ENCODE assay signal across 19 cellular contexts in the genomic region with DNA sequence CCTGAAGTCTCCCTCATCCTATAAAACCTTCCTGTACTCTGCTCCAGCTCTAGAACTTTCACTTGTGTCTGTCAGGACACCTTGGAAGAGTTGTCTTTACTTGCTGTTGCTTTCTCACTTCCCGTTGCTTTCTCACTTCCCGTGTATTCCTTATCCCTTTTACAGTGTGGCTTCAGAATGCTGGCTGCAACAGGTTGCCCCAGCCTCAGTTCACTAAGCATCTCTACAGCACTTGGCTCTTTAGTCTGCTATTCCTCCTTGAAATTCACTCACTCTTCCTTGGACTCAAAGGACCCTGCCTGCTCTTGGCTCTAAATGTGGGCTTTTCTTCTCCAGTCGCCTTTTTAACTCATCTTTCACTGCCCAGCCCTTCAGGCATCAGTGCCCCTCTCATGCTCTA.
DNase-seq lines count a peak whose midpoint lies in the region; ATAC-seq and TF ChIP-seq lines count a peak whose summit lies in the region.
"Had no signal": no experiment of that assay in that cellular context is flagged by ENCODE, and none has a peak within 500 bp of the region (broad histone marks: within the 10 kb centered on the region; RNA-seq: fewer than 3 reads in every experiment).

No MANE protein-coding gene starts in this region.

- no peak overlapping the region for H3K4me2 ChIP-seq in hepatocyte
- H3K4me2 ChIP-seq: BLaER1 had no signal

- no peak for TF ChIP-seq POLR2A in erythroblast (IDR thresholded peaks at IDR 0.05; ENCODE audit: low read length)

- H3K36me3 Mint-ChIP-seq in activated naive CD8-positive, alpha-beta T cell treated with anti-CD3 and anti-CD28 coated beads, Interleukin-2, amount 10 ng/mL, durations not matched to agents 7 days and 5 days = peaks cover 5% of the 10 kb centered on the region
- H3K36me3 Mint-ChIP-seq in activated naive CD8-positive, alpha-beta T cell treated with anti-CD3 and anti-CD28 coated beads for 36 hours = peaks cover 9% of the 10 kb centered on the region
- peaks cover 11% of the 10 kb centered on the region for H3K36me3 Mint-ChIP-seq in endothelial cell (ENCODE audit: low read depth, unreplicated experiment)
- H3K36me3 Mint-ChIP-seq in nephron progenitor cell (ENCODE audit: low read depth) = peaks cover 4% of the 10 kb centered on the region

- H3K4me3 ChIP-seq in hepatocyte = no peak overlapping the region
- H3K4me3 ChIP-seq: BLaER1, HAP-1 had no signal

- POLR2A ChIA-PET in activated naive CD8-positive, alpha-beta T cell treated with anti-CD3 and anti-CD28 coated beads, Interleukin-2, amount 10 ng/mL, durations not matched to agents 7 days and 5 days (lab: Charles Lee) = no interaction called here

- H3K9me3 Mint-ChIP-seq in activated naive CD8-positive, alpha-beta T cell treated with anti-CD3 and anti-CD28 coated beads, Interleukin-2, amount 10 ng/mL, durations not matched to agents 7 days and 5 days = no peaks in the 10 kb centered on the region
- H3K9me3 Mint-ChIP-seq in activated naive CD8-positive, alpha-beta T cell treated with anti-CD3 and anti-CD28 coated beads for 36 hours = no peaks in the 10 kb centered on the region
- H3K9me3 Mint-ChIP-seq in endothelial cell (ENCODE audit: unreplicated experiment) = no peaks in the 10 kb centered on the region
- H3K9me3 Mint-ChIP-seq in nephron progenitor cell = no peaks in the 10 kb centered on the region
- H3K9me3 Mint-ChIP-seq: CD4-positive, CD25-positive, alpha-beta regulatory T cell; CD8-positive, alpha-beta T cell had no signal

- DNase-seq in activated naive CD8-positive, alpha-beta T cell treated with anti-CD3 and anti-CD28 coated beads, Interleukin-2, amount 10 ng/mL, durations not matched to agents 7 days and 5 days = no peak
- DNase-seq in activated naive CD8-positive, alpha-beta T cell treated with anti-CD3 and anti-CD28 coated beads for 36 hours = no peak
- DNase-seq in endothelial cell (ENCODE audit: low spot score) (no peak), nephron progenitor cell (no peak), hepatocyte (ENCODE audit: low spot score) (no peak), NCI-H2171 (lab: John Stamatoyannopoulos, UW) (no peak), erythroblast (lab: John Stamatoyannopoulos, UW) (no peak)
- DNase-seq in effector CD8-positive, alpha-beta T cell (lab: John Stamatoyannopoulos, UW) = no peak
- DNase-seq: Caco-2; CD4-positive, CD25-positive, alpha-beta regulatory T cell; CD8-positive, alpha-beta T cell; DMS153; DND-41; GOT3 had no signal

- no peaks in the 10 kb centered on the region for H3K27me3 ChIP-seq in hepatocyte
- H3K27me3 ChIP-seq: BLaER1 had no signal

- no peaks in the 10 kb centered on the region for H3K79me2 ChIP-seq in hepatocyte

- H3K27ac Mint-ChIP-seq in activated naive CD8-positive, alpha-beta T cell treated with anti-CD3 and anti-CD28 coated beads, Interleukin-2, amount 10 ng/mL, durations not matched to agents 7 days and 5 days = peak overlapping the region; percentile 6
- H3K27ac Mint-ChIP-seq in activated naive CD8-positive, alpha-beta T cell treated with anti-CD3 and anti-CD28 coated beads for 36 hours = no peak overlapping the region
- H3K27ac Mint-ChIP-seq in endothelial cell (ENCODE audit: unreplicated experiment) = no peak overlapping the region
- peak overlapping the region; percentile 13 for H3K27ac Mint-ChIP-seq in nephron progenitor cell
- H3K27ac Mint-ChIP-seq: B cell; CD8-positive, alpha-beta T cell had no signal

- H3K4me1 Mint-ChIP-seq in activated naive CD8-positive, alpha-beta T cell treated with anti-CD3 and anti-CD28 coated beads, Interleukin-2, amount 10 ng/mL, durations not matched to agents 7 days and 5 days = peaks cover 18% of the 10 kb centered on the region
- H3K4me1 Mint-ChIP-seq in activated naive CD8-positive, alpha-beta T cell treated with anti-CD3 and anti-CD28 coated beads for 36 hours = peaks cover 20% of the 10 kb centered on the region
- H3K4me1 Mint-ChIP-seq in endothelial cell (ENCODE audit: unreplicated experiment) = peaks cover 47% of the 10 kb centered on the region
- peaks cover 17% of the 10 kb centered on the region for H3K4me1 Mint-ChIP-seq in nephron progenitor cell

- no peaks in the 10 kb centered on the region for H3K9me3 ChIP-seq in hepatocyte (ENCODE audit: low read depth)
- H3K9me3 ChIP-seq: BLaER1, Caco-2, HAP-1 had no signal

- H3K36me3 ChIP-seq in hepatocyte (replicated peaks; ENCODE audit: insufficient read depth, low read depth) = no peaks in the 10 kb centered on the region
- H3K36me3 ChIP-seq: HAP-1 had no signal

- no peak for ATAC-seq in activated naive CD8-positive, alpha-beta T cell treated with anti-CD3 and anti-CD28 coated beads, Interleukin-2, amount 10 ng/mL, durations not matched to agents 7 days and 5 days (ENCODE audit: low read depth)
- ATAC-seq: CD8-positive, alpha-beta T cell had no signal

- 81% methylated on average over 3 of the region's 3 CpGs for WGBS in hepatocyte (ENCODE audit: low lambda C conversion rate, missing lambda C conversion rate)

- H3K4me3 Mint-ChIP-seq in activated naive CD8-positive, alpha-beta T cell treated with anti-CD3 and anti-CD28 coated beads, Interleukin-2, amount 10 ng/mL, durations not matched to agents 7 days and 5 days = no peak overlapping the region
- no peak overlapping the region for H3K4me3 Mint-ChIP-seq in activated naive CD8-positive, alpha-beta T cell treated with anti-CD3 and anti-CD28 coated beads for 36 hours
- H3K4me3 Mint-ChIP-seq in endothelial cell (ENCODE audit: unreplicated experiment) (peak overlapping the region; percentile 13), nephron progenitor cell (no peak overlapping the region)
- H3K4me3 Mint-ChIP-seq: B cell; CD4-positive, CD25-positive, alpha-beta regulatory T cell; CD8-positive, alpha-beta T cell had no signal

- H3K27me3 Mint-ChIP-seq in activated naive CD8-positive, alpha-beta T cell treated with anti-CD3 and anti-CD28 coated beads, Interleukin-2, amount 10 ng/mL, durations not matched to agents 7 days and 5 days = no peaks in the 10 kb centered on the region
- H3K27me3 Mint-ChIP-seq in activated naive CD8-positive, alpha-beta T cell treated with anti-CD3 and anti-CD28 coated beads for 36 hours = no peaks in the 10 kb centered on the region
- H3K27me3 Mint-ChIP-seq in endothelial cell (ENCODE audit: unreplicated experiment) = peaks cover 4% of the 10 kb centered on the region
- no peaks in the 10 kb centered on the region for H3K27me3 Mint-ChIP-seq in nephron progenitor cell (ENCODE audit: low read depth, poor library complexity)
- H3K27me3 Mint-ChIP-seq: B cell; CD4-positive, CD25-positive, alpha-beta regulatory T cell had no signal

- H3K9me2 ChIP-seq in hepatocyte (replicated peaks; ENCODE audit: insufficient read depth) = no peaks in the 10 kb centered on the region

- H4K20me1 ChIP-seq in hepatocyte (ENCODE audit: insufficient read depth, poor library complexity, severe bottlenecking) = no peaks in the 10 kb centered on the region
- H4K20me1 ChIP-seq: BLaER1 had no signal

- no peaks in the 10 kb centered on the region for H3K4me1 ChIP-seq in hepatocyte (ENCODE audit: insufficient read depth)
- H3K4me1 ChIP-seq: Caco-2, HAP-1 had no signal

- no peak overlapping the region for H3K27ac ChIP-seq in hepatocyte
- H3K27ac ChIP-seq: 22Rv1, BLaER1, C4-2B had no signal

- H2AFZ ChIP-seq in hepatocyte = no peak overlapping the region

- TF ChIP-seq CTCF in endothelial cell (IDR thresholded peaks at IDR 0.05; ENCODE audit: unreplicated experiment) (no peak), nephron progenitor cell (IDR thresholded peaks at IDR 0.05) (no peak), hepatocyte (IDR thresholded peaks at IDR 0.05; ENCODE audit: poor library complexity) (no peak)

Comparison
In these comparisons a context has a peak if more than half of its experiments do, and no peak if none do; other contexts are left out.
1. H3K27ac Mint-ChIP-seq: peak in activated naive CD8-positive, alpha-beta T cell treated with anti-CD3 and anti-CD28 coated beads, Interleukin-2, amount 10 ng/mL, durations not matched to agents 7 days and 5 days (single experiment) and nephron progenitor cell (single experiment); none in activated naive CD8-positive, alpha-beta T cell treated with anti-CD3 and anti-CD28 coated beads for 36 hours (single experiment) and endothelial cell (single experiment).